1 cellular context compared by ENCODE assay signal in genomic region chr17:31549121-31549524, GRCh38.
TF ChIP-seq lines count a peak whose summit lies in the region.

No MANE protein-coding gene starts in this region.

TF ChIP-seq in K562, 482 proteins besides CTCF, POLR2A, EP300 and RAD21 (continued from another document):
- TF ChIP-seq GTF2B (IDR thresholded peaks at IDR 0.05; ENCODE audit: extremely low read depth, insufficient read length), result no peak
- TF ChIP-seq XRCC4 (IDR thresholded peaks at IDR 0.05; ENCODE audit: extremely low read depth, insufficient read depth, insufficient read length), result no peak
- TF ChIP-seq ILK (tag; IDR thresholded peaks at IDR 0.05; ENCODE audit: borderline replicate concordance, low read depth), result no peak
- no peak for TF ChIP-seq ZKSCAN1 (IDR thresholded peaks at IDR 0.05; ENCODE audit: low read depth, low read length)
- TF ChIP-seq ZNF318 (IDR thresholded peaks at IDR 0.05; ENCODE audit: borderline replicate concordance in 1 of 2, low read depth in 1 of 2), result no peak
- no peak for TF ChIP-seq TCF7L2 (IDR thresholded peaks at IDR 0.05; ENCODE audit: low read depth, low read length)
- TF ChIP-seq NCOA4 (IDR thresholded peaks at IDR 0.05; ENCODE audit: partially characterized antibody), result no peak
- no peak for TF ChIP-seq ZNF41 (CRISPR knock-in tag; conservative IDR thresholded peaks at IDR 0.05)
- TF ChIP-seq MEF2D (tag; conservative IDR thresholded peaks at IDR 0.05; ENCODE audit: low read depth), result no peak
